ENCODE assay signal across 1 cellular context in the genomic region with DNA sequence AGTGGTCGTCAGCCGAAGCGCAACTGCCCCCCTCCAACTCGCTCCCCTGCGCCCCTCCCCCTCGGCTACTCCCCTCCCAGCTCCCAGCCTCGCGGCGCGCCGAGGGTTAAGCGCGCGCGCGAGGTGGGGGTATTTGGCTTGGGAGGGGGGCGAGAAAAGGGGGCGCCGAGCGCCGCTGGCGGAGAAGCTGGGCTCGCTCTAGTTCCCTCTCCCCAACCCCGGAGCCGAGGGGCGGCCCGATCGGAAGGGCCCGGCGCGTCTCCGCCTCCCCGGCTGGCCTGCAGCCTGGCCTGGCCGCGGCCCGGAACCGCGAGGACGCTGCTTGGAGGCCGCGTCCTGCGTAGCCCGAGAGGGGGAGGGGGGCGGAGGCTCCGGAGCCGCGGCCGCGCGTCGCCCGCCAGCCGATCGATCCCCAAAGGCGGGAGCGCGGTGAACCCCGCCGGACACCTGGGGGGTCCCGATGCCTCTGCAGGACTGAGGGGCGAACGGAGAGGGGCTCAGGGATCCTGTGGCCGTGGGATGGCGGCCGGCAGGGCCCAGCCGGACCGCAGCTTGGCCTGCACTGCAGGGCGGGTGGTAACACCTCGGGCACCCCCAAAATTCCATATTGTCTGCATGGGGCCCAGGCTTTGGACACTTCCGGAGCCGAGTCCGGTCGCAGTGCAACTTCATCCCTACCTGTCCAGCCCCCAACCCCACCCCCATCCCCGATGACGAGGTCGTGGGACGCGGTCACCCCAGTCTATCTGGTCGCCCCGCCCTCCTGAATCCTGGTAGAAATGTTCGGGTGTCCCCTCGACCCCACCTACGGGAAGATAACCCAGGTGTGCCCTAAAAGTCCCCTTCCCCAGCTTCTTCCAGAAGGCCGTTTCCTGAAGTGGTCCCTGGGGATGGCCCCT.
TF ChIP-seq lines count a peak whose summit lies in the region.

No MANE protein-coding gene starts in this region.

TF ChIP-seq in H1, 55 proteins besides CTCF, POLR2A, EP300 and RAD21:
- TF ChIP-seq KDM4A (IDR thresholded peaks at IDR 0.05; ENCODE audit: low read depth, low read length, severe bottlenecking) (peak; percentile 45), CBX5 (IDR thresholded peaks at IDR 0.05; ENCODE audit: low read depth, low read length) (no peak), CTBP2 (IDR thresholded peaks at IDR 0.05; ENCODE audit: borderline replicate concordance, insufficient read depth, insufficient read length, low read length) (peak; percentile 58), SP1 (IDR thresholded peaks at IDR 0.05; ENCODE audit: low read depth, low read length) (no peak), BRCA1 (IDR thresholded peaks at IDR 0.05; ENCODE audit: low read depth, low read length) (no peak)
- TF ChIP-seq, protein P1, sequence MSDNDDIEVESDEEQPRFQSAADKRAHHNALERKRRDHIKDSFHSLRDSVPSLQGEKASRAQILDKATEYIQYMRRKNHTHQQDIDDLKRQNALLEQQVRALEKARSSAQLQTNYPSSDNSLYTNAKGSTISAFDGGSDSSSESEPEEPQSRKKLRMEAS (IDR thresholded peaks at IDR 0.05): peak; percentile 40; the same call in 1 of the 2 replicates
- TF ChIP-seq, protein P2, sequence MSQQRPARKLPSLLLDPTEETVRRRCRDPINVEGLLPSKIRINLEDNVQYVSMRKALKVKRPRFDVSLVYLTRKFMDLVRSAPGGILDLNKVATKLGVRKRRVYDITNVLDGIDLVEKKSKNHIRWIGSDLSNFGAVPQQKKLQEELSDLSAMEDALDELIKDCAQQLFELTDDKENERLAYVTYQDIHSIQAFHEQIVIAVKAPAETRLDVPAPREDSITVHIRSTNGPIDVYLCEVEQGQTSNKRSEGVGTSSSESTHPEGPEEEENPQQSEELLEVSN (IDR thresholded peaks at IDR 0.05): peak; percentile 43; the same call in 1 of the 2 replicates
